In the genomic region with DNA sequence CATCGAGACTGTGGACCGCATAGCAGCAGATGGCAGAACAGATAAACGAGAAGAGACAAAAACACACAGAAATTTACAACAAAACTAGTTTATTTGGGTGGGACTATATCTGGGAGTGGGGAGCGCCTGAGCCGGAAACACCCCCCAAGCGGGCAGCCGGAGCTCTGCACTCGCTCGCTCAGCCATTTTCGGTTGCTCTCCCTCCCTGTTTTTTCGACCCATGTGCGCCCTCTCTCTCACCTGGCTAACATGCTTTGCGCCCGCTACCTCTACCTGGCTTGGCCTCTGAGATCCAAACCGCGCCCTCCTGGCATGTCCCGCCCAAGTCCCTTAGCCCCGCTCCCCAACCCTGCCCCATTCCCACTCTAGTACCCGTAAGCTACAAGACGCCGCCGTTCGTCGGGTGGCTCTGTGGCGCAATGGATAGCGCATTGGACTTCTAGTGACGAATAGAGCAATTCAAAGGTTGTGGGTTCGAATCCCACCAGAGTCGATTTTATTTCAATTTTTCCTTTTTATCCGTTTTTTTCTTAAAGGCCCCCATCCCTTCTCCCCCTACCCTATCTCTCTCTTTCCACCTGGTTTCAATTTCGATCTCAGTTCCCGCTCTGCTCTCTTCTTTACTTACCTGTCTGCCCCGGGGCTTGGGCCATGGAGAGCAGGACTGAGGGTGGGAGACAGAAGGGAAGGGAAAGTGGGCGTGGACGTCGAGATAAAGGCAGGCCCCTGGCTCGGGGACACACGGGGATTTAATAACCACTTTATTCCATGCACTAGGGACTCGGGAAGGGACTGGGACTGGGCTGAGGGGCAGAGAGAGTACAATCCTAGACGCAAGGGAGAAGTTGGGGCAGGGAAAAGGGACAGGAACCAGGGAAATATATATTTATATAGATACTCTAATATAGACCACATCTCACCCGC, we compare ENCODE assay signal across 8 cellular contexts. TPM values are rescaled to one million over a fixed set of nuclear protein-coding genes. Genes with fewer than 3 reads are reported as not detected.
DNase-seq lines count a peak whose midpoint lies in the region; ATAC-seq and TF ChIP-seq lines count a peak whose summit lies in the region.

No MANE protein-coding gene starts in this region.

- H3K4me1 Mint-ChIP-seq in Caco-2 (ENCODE audit: low read depth, unreplicated experiment) (peaks cover 27% of the 10 kb centered on the region), osteocyte (ENCODE audit: unreplicated experiment) (peaks cover 60% of the 10 kb centered on the region)

- no peak for ATAC-seq in omental fat pad (ENCODE audit: low FRiP score)

- H3K4me1 ChIP-seq in Caco-2, result no peaks in the 10 kb centered on the region; the same call in 1 of the 2 replicates
- peaks cover 3% of the 10 kb centered on the region for H3K4me1 ChIP-seq in urinary bladder (ENCODE audit: insufficient read depth)

- 1% methylated on average over 41 of the region's 41 CpGs for WGBS in urinary bladder

- CTCF ChIA-PET in Caco-2 (lab: Charles Lee), result interaction anchor here (1.0 to 1.8 kb wide), 3 partner anchors 36 to 51 kb away, joined by 3 to 8 read pairs (median 5); no protein-coding TSS in a partner anchor

- H3K36me3 ChIP-seq in Caco-2 (ENCODE audit: control insufficient read depth, insufficient read depth, low read length) (no peaks in the 10 kb centered on the region), urinary bladder (ENCODE audit: insufficient read depth) (no peaks in the 10 kb centered on the region)

- no peak overlapping the region for H3K27ac ChIP-seq in urinary bladder (ENCODE audit: low read depth)

- TF ChIP-seq CTCF in Caco-2 (IDR thresholded peaks at IDR 0.05; ENCODE audit: insufficient read depth in 1 of 2, low read depth in 1 of 2, low read length in 1 of 2, severe bottlenecking in 1 of 2, unreplicated experiment in 1 of 2) (no peak), osteocyte (IDR thresholded peaks at IDR 0.05) (peak; percentile 30), omental fat pad (IDR thresholded peaks at IDR 0.05) (no peak)

- BruUV-seq in Caco-2 (replicated peaks; lab: Mats Ljungman, UMichigan), result no TSS peak

- POLR2A ChIA-PET in Caco-2 (lab: Charles Lee), result no interaction called here

- DNase-seq in Caco-2 (peak; percentile 73 to 82), HT1080 (ENCODE audit: low read depth) (peak; percentile 83), RPMI7951 (ENCODE audit: low read depth) (peak; percentile 57), foreskin melanocyte (peak; percentile 78), osteocyte (ENCODE audit: extremely low spot score, unreplicated experiment) (peak; percentile 88), omental fat pad (ENCODE audit: low spot score) (no peak)
- DNase-seq in activated effector memory CD4-positive, alpha-beta T cell treated with anti-CD3 and anti-CD28 coated beads, Interleukin-2, amount 50 U/mL, for 16 hours, result peak; percentile 88

- peak overlapping the region; percentile 87 for H3K4me3 Mint-ChIP-seq in Caco-2 (ENCODE audit: unreplicated experiment)
- H3K4me3 Mint-ChIP-seq in osteocyte (ENCODE audit: unreplicated experiment), result peak overlapping the region; percentile 87

- H3K9me3 Mint-ChIP-seq in Caco-2 (ENCODE audit: unreplicated experiment) (no peaks in the 10 kb centered on the region), osteocyte (ENCODE audit: unreplicated experiment) (no peaks in the 10 kb centered on the region)

- H3K27me3 ChIP-seq in Caco-2 (replicated peaks; ENCODE audit: control insufficient read depth, insufficient read depth, low read length), result no peaks in the 10 kb centered on the region; the same call in 1 of the 2 replicates

- intact Hi-C loops in Caco-2 (cut with micrococcal nuclease; ENCODE audit: unreplicated experiment), result no loop called here

- H3K27me3 Mint-ChIP-seq in Caco-2 (ENCODE audit: insufficient read depth, unreplicated experiment) (peaks cover 2% of the 10 kb centered on the region), osteocyte (ENCODE audit: unreplicated experiment) (peaks cover 3% of the 10 kb centered on the region)

- H3K9me3 ChIP-seq in Caco-2, result no peaks in the 10 kb centered on the region

- H3K27ac Mint-ChIP-seq in Caco-2 (ENCODE audit: unreplicated experiment), result peak overlapping the region; percentile 92
- H3K27ac Mint-ChIP-seq in osteocyte (ENCODE audit: unreplicated experiment), result peak overlapping the region; percentile 95

- H3K4me3 ChIP-seq in Caco-2 (ENCODE audit: low read depth, low read length) (peak overlapping the region; percentile 37), urinary bladder (ENCODE audit: low read depth, low read length) (peak overlapping the region; percentile 50)

- H3K36me3 Mint-ChIP-seq in Caco-2 (ENCODE audit: insufficient read depth, unreplicated experiment), result peaks cover 52% of the 10 kb centered on the region
- no peaks in the 10 kb centered on the region for H3K36me3 Mint-ChIP-seq in osteocyte (ENCODE audit: unreplicated experiment)

RNA-seq across cellular contexts. Expression of gene ALOXE3, which starts 2.5 kb away (rescaled TPM):
- total RNA-seq in Caco-2 (2022) (not detected in 2 replicates), osteocyte (not detected in 2 replicates), urinary bladder (not detected), omental fat pad (under 1 TPM in 2 of 4 donors, not detected in 2; 0.09 to 0.24 TPM)
- 0.60 and 1.0 TPM in 2 replicates for total RNA-seq in HT1080 (2014; rRNA removed; shearing (Covaris generic))
- 1.4 and 2.7 TPM in 2 replicates for polyA plus RNA-seq in HT1080 (2015; cell fraction: cytosol; rRNA removed)
- 1.9 and 2.1 TPM in 2 replicates for polyA plus RNA-seq in HT1080 (2015; cell fraction: nucleus; rRNA removed)
- total RNA-seq in RPMI7951 (2014; rRNA removed; shearing (Covaris generic)), result 0.12 TPM in 1 of 2 replicates, not detected in the other
- polyA plus RNA-seq in urinary bladder, result not detected

RNA-seq across cellular contexts. Expression of gene HES7, which starts 3.1 kb away (rescaled TPM):
- total RNA-seq in Caco-2 (2022) (not detected in 2 replicates), osteocyte (2.0 and 2.3 TPM in 2 replicates), urinary bladder (not detected), omental fat pad (under 1 TPM in 1 of 4 donors, not detected in 3; 0.46 TPM)
- 0.43 and 1.8 TPM in 2 replicates for total RNA-seq in HT1080 (2014; rRNA removed; shearing (Covaris generic))
- 0.37 and 0.79 TPM in 2 replicates for polyA plus RNA-seq in HT1080 (2015; cell fraction: cytosol; rRNA removed)
- 1.9 and 3.0 TPM in 2 replicates for polyA plus RNA-seq in HT1080 (2015; cell fraction: nucleus; rRNA removed)
- 0.48 TPM in 1 of 2 replicates, not detected in the other for total RNA-seq in RPMI7951 (2014; rRNA removed; shearing (Covaris generic))
- 0.24 TPM for polyA plus RNA-seq in urinary bladder

RNA-seq across cellular contexts. Expression of gene PER1, which starts 31.4 kb away (rescaled TPM):
- 10.6 and 10.8 TPM in 2 replicates for total RNA-seq in Caco-2 (2022)
- 3.2 and 5.2 TPM in 2 replicates for total RNA-seq in HT1080 (2014; rRNA removed; shearing (Covaris generic))
- polyA plus RNA-seq in HT1080 (2015; cell fraction: cytosol; rRNA removed), result 3.2 and 4.2 TPM in 2 replicates
- polyA plus RNA-seq in HT1080 (2015; cell fraction: nucleus; rRNA removed), result 11.2 and 19.3 TPM in 2 replicates
- total RNA-seq in RPMI7951 (2014; rRNA removed; shearing (Covaris generic)), result 3.0 and 8.2 TPM in 2 replicates
- 106 and 173 TPM in 2 replicates for total RNA-seq in osteocyte
- 29.9 TPM for total RNA-seq in urinary bladder
- 183 TPM for polyA plus RNA-seq in urinary bladder
- total RNA-seq in omental fat pad, result 100 to 1,000 TPM in 2 of 4 donors, 10 to 100 TPM in 2; 78.8 to 169 (median 122) TPM

RNA-seq across cellular contexts. Expression of gene ALOX12B, which starts 33.3 kb away (rescaled TPM):
- total RNA-seq in Caco-2 (2022) (0.34 and 0.39 TPM in 2 replicates), osteocyte (not detected in 2 replicates), urinary bladder (0.11 TPM), omental fat pad (not detected)
- total RNA-seq in HT1080 (2014; rRNA removed; shearing (Covaris generic)), result 0.51 TPM in 1 of 2 replicates, not detected in the other
- 0.12 TPM in 1 of 2 replicates, not detected in the other for polyA plus RNA-seq in HT1080 (2015; cell fraction: cytosol; rRNA removed)
- not detected in 2 replicates for polyA plus RNA-seq in HT1080 (2015; cell fraction: nucleus; rRNA removed)
- total RNA-seq in RPMI7951 (2014; rRNA removed; shearing (Covaris generic)), result not detected in 2 replicates
- not detected for polyA plus RNA-seq in urinary bladder

RNA-seq across cellular contexts. Expression of gene VAMP2, which starts 42.0 kb away (rescaled TPM):
- total RNA-seq in Caco-2 (2022) (10.5 and 12.2 TPM in 2 replicates), osteocyte (57.2 and 70.0 TPM in 2 replicates), urinary bladder (12.1 TPM), omental fat pad (10 to 100 TPM; 16.8 to 42.1 (median 21.2) TPM)
- total RNA-seq in HT1080 (2014; rRNA removed; shearing (Covaris generic)), result 2.7 and 4.6 TPM in 2 replicates
- polyA plus RNA-seq in HT1080 (2015; cell fraction: cytosol; rRNA removed), result 28.6 and 32.3 TPM in 2 replicates
- polyA plus RNA-seq in HT1080 (2015; cell fraction: nucleus; rRNA removed), result 42.1 and 43.6 TPM in 2 replicates
- 2.0 and 2.1 TPM in 2 replicates for total RNA-seq in RPMI7951 (2014; rRNA removed; shearing (Covaris generic))
- polyA plus RNA-seq in urinary bladder, result 81.4 TPM
